In the genomic region with DNA sequence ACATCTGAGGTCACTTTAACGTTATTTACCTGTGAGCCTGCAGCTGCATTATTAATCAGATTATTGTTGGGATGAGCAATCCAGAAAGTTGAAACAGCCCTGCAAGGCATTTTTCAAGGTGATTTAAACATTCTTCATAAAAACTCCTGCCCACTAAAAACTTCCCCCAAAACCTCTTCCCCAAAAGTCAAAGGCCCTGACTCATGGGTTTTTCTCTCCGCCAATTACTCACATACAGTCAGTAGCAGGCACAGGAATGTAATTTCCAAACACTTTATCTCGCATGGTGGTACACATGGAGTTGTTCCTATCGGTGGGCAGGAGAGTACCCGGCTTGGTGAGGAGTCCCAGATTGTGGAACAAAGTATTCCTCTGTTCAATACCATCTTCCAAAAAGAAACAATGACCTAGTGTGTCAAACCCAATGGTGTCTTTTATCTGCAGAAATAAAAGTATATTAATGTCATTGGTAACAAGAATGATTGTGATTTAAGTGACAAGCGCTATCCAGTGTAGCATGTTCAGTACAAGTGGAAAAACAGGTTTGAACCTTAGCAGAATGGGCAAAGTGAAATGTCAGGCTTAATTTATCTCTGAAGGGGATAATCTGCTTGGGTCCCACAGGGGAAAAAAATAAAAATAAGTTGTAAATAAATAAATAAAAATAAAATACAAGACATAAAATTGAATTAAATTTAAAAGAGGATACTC, we compare ENCODE assay signal across 26 cellular contexts. TPM values are rescaled to one million over a fixed set of nuclear protein-coding genes. Genes with fewer than 3 reads are reported as not detected.
DNase-seq lines count a peak whose midpoint lies in the region; ATAC-seq and TF ChIP-seq lines count a peak whose summit lies in the region.
"Had no signal": no experiment of that assay in that cellular context is flagged by ENCODE, and none has a peak within 500 bp of the region (broad histone marks: within the 10 kb centered on the region; RNA-seq: fewer than 3 reads in every experiment).

No MANE protein-coding gene starts in this region.

- WGBS in spleen, 5 donors, result 88 to 96% (median 91%) methylated on average over 6 of the region's 6 CpGs

- H3K4me3 Mint-ChIP-seq in glutamatergic neuron (ENCODE audit: unreplicated experiment) (no peak overlapping the region), T-helper 17 cell (no peak overlapping the region)
- H3K4me3 Mint-ChIP-seq: activated CD8-positive, alpha-beta T cell treated with anti-CD3 and anti-CD28 coated beads, Interleukin-2, amount 10 ng/mL, durations not matched to agents 7 days and 5 days; activated naive CD8-positive, alpha-beta T cell treated with anti-CD3 and anti-CD28 coated beads for 36 hours; CD4-positive, CD25-positive, alpha-beta regulatory T cell; naive B cell; T-helper 1 cell treated with Interleukin-12 subunit alpha and Interleukin-12 subunit beta and Interleukin-4 antibody, amounts not matched to agents 30 μg/mL and 1 μg/mL, for 36 hours had no signal

- TF ChIP-seq CTCF in RWPE2 (IDR thresholded peaks at IDR 0.05; ENCODE audit: poor library complexity, severe bottlenecking), result no peak
- no peak for TF ChIP-seq CTCF in glutamatergic neuron (IDR thresholded peaks at IDR 0.05; ENCODE audit: partially characterized antibody, unreplicated experiment)
- TF ChIP-seq CTCF in spleen (IDR thresholded peaks at IDR 0.05 in 8 of 11, conservative IDR thresholded peaks at IDR 0.05 in 3 of 11), result no peak

- H3K4me1 ChIP-seq in RWPE2 (ENCODE audit: insufficient read depth, poor library complexity, severe bottlenecking) (peaks cover 34% of the 10 kb centered on the region), spleen (no peaks in the 10 kb centered on the region)
- H3K4me1 ChIP-seq: ascending aorta, left ventricle myocardium inferior had no signal

- H3K27me3 Mint-ChIP-seq in glutamatergic neuron (ENCODE audit: unreplicated experiment) (no peaks in the 10 kb centered on the region), T-helper 17 cell (no peaks in the 10 kb centered on the region)
- H3K27me3 Mint-ChIP-seq: activated naive CD8-positive, alpha-beta T cell treated with anti-CD3 and anti-CD28 coated beads for 36 hours; CD4-positive, CD25-positive, alpha-beta regulatory T cell; naive B cell had no signal

- H3K27me3 ChIP-seq in RWPE2 (ENCODE audit: insufficient read depth, poor library complexity, severe bottlenecking) (no peaks in the 10 kb centered on the region), spleen (replicated peaks in 1 of 7) (no peaks in the 10 kb centered on the region)
- H3K27me3 ChIP-seq: ascending aorta, neutrophil had no signal

- peaks cover 3% of the 10 kb centered on the region for H3K9me3 Mint-ChIP-seq in glutamatergic neuron (ENCODE audit: unreplicated experiment)
- H3K9me3 Mint-ChIP-seq: activated naive CD8-positive, alpha-beta T cell treated with anti-CD3 and anti-CD28 coated beads for 36 hours; CD4-positive, CD25-positive, alpha-beta regulatory T cell; naive B cell; T-helper 1 cell treated with Interleukin-12 subunit alpha and Interleukin-12 subunit beta and Interleukin-4 antibody, amounts not matched to agents 30 μg/mL and 1 μg/mL, for 36 hours had no signal

- in situ Hi-C loops in KBM-7 (cut with MboI; ENCODE audit: low pct_unique_long_range_greater_than_20kb, low sequenced_read_pairs), result no loop called here

- H3K27ac Mint-ChIP-seq in glutamatergic neuron (ENCODE audit: unreplicated experiment) (peak overlapping the region; percentile 59), T-helper 17 cell (no peak overlapping the region)
- H3K27ac Mint-ChIP-seq: activated CD8-positive, alpha-beta T cell treated with anti-CD3 and anti-CD28 coated beads, Interleukin-2, amount 10 ng/mL, durations not matched to agents 7 days and 5 days; activated naive CD8-positive, alpha-beta T cell treated with anti-CD3 and anti-CD28 coated beads for 36 hours; T-helper 1 cell treated with Interleukin-12 subunit alpha and Interleukin-12 subunit beta and Interleukin-4 antibody, amounts not matched to agents 30 μg/mL and 1 μg/mL, for 36 hours had no signal

- no peak for TF ChIP-seq POLR2A in spleen (IDR thresholded peaks at IDR 0.05)

- DNase-seq in DMS79 treated with DMSO at 0.1 percent for 48 hours (lab: John Stamatoyannopoulos, UW) (peak; percentile 3), H4 (ENCODE audit: low spot score) (peak; percentile 13), RWPE2 (ENCODE audit: low spot score) (no peak), glutamatergic neuron (no peak), T-helper 17 cell (no peak), SHP77 (lab: John Stamatoyannopoulos, UW) (no peak), KBM-7 (no peak), spleen (no peak)
- DNase-seq: activated CD4-positive, alpha-beta T cell treated with anti-CD3 and anti-CD28 coated beads for 1 hour; activated CD8-positive, alpha-beta T cell treated with anti-CD3 and anti-CD28 coated beads, Interleukin-2, amount 10 ng/mL, durations not matched to agents 7 days and 5 days; activated effector memory CD4-positive, alpha-beta T cell treated with anti-CD3 and anti-CD28 coated beads, Interleukin-2, amount 50 U/mL, for 16 hours; activated naive CD8-positive, alpha-beta T cell treated with anti-CD3 and anti-CD28 coated beads for 36 hours; CD4-positive, CD25-positive, alpha-beta regulatory T cell; central memory CD4-positive, alpha-beta T cell; dermis blood vessel endothelial cell; left ventricle myocardium inferior; naive B cell; NCI-H1048; NCI-H187 treated with DMSO at 0.1 percent for 48 hours; NCI-H774; SK-N-SH; stimulated activated naive CD8-positive, alpha-beta T cell treated with anti-CD3 and anti-CD28 coated beads, Interleukin-15, Interleukin-2, amounts not matched to agents 100 U/mL and 50 U/mL, for 24 hours had no signal

- H3K4me3 ChIP-seq in RWPE2 (ENCODE audit: severe bottlenecking) (no peak overlapping the region), spleen (no peak overlapping the region)
- H3K4me3 ChIP-seq: ascending aorta, left ventricle myocardium inferior, thoracic aorta had no signal

- H3K36me3 ChIP-seq in RWPE2 (ENCODE audit: low read depth), result peaks cover 72% of the 10 kb centered on the region
- peaks cover 0 to 99% (median 76%) of the 10 kb centered on the region in 6 donors for H3K36me3 ChIP-seq in spleen

- H3K9me3 ChIP-seq in RWPE2 (ENCODE audit: severe bottlenecking), result no peaks in the 10 kb centered on the region
- H3K9me3 ChIP-seq in T-helper 17 cell (ENCODE audit: control insufficient read depth, low read length, poor library complexity, severe bottlenecking), result no peaks in the 10 kb centered on the region
- no peaks in the 10 kb centered on the region for H3K9me3 ChIP-seq in spleen
- H3K9me3 ChIP-seq: ascending aorta, left ventricle myocardium inferior, neutrophil, SK-N-SH, thoracic aorta had no signal

- H3K27ac ChIP-seq in RWPE2 (ENCODE audit: poor library complexity, severe bottlenecking) (peak overlapping the region; percentile 49), spleen (no peak overlapping the region)
- H3K27ac ChIP-seq: ascending aorta, left ventricle myocardium inferior, neutrophil, thoracic aorta had no signal

- H3K4me1 Mint-ChIP-seq in glutamatergic neuron (ENCODE audit: low read depth, unreplicated experiment) (peaks cover 4% of the 10 kb centered on the region), T-helper 17 cell (peaks cover 7% of the 10 kb centered on the region)

- intact Hi-C loops in spleen (cut with DNase I; ENCODE audit: low total_unique reads), result no loop called here

- ATAC-seq in RWPE2 (ENCODE audit: low read depth), result peak; percentile 37; the same call in 2 of the 3 replicates
- ATAC-seq in T-helper 17 cell, result no peak
- ATAC-seq: activated CD8-positive, alpha-beta T cell treated with anti-CD3 and anti-CD28 coated beads, Interleukin-2, amount 10 ng/mL, durations not matched to agents 7 days and 5 days; stimulated activated naive CD8-positive, alpha-beta T cell treated with anti-CD3 and anti-CD28 coated beads, Interleukin-15, Interleukin-2, amounts not matched to agents 100 U/mL and 50 U/mL, for 24 hours had no signal

- H3K36me3 Mint-ChIP-seq in glutamatergic neuron (ENCODE audit: unreplicated experiment) (peaks cover 5% of the 10 kb centered on the region), T-helper 17 cell (ENCODE audit: low read depth) (peaks cover 18% of the 10 kb centered on the region)

RNA-seq across cellular contexts. Expression of gene CEMIP2, which starts 38.3 kb away (rescaled TPM):
- total RNA-seq in H4 (2014; rRNA removed; shearing (Covaris generic)), result 27.5 and 33.4 TPM in 2 replicates
- 122 TPM for total RNA-seq in glutamatergic neuron (ENCODE audit: unreplicated experiment)
- 100 to 1,000 TPM; 129 to 240 TPM for total RNA-seq in T-helper 17 cell
- 100 to 1,000 TPM in 3 of 7 donors, 10 to 100 TPM in 4; 71.8 to 175 (median 99.4) TPM for total RNA-seq in spleen
- polyA plus RNA-seq in spleen, result 10 to 100 TPM; 14.2 to 21.1 (median 15.0) TPM

Comparison
In these comparisons a context has a peak if more than half of its experiments do, and no peak if none do; other contexts are left out.
1. DNase-seq: peak in DMS79 treated with DMSO at 0.1 percent for 48 hours (single experiment) and H4 (single experiment); none in RWPE2 (single experiment), glutamatergic neuron (single experiment), T-helper 17 cell (0 of 3), SHP77 (0 of 2), KBM-7 (single experiment) and spleen (single experiment).